Comparison of ENCODE assay signal across 27 cellular contexts in genomic region chr5:22411950-22412349, GRCh38.
DNase-seq lines count a peak whose midpoint lies in the region; TF ChIP-seq lines count a peak whose summit lies in the region.
"Had no signal": no experiment of that assay in that cellular context is flagged by ENCODE, and none has a peak within 500 bp of the region (broad histone marks: within the 10 kb centered on the region; RNA-seq: fewer than 3 reads in every experiment).

No MANE protein-coding gene starts in this region.

- BruUV-seq in OCI-LY7 (replicated peaks; lab: Mats Ljungman, UMichigan), result no TSS peak

- H3K4me2 ChIP-seq in neural cell (ENCODE audit: low read length), result no peak overlapping the region
- no peak overlapping the region for H3K4me2 ChIP-seq in OCI-LY7 (ENCODE audit: low read length)
- H3K4me2 ChIP-seq: A549; BLaER1; BLaER1 treated with 17β-estradiol and CSF1 and Interleukin-3, amounts not matched to agents 10 nM and 100 nM had no signal

- no peaks in the 10 kb centered on the region for H3K27me3 ChIP-seq in neural cell (ENCODE audit: insufficient read depth, low read depth, low read length)
- H3K27me3 ChIP-seq: BE2C; BLaER1; BLaER1 treated with 17β-estradiol and CSF1 and Interleukin-3, amounts not matched to agents 10 nM and 100 nM had no signal

- H4K20me1 ChIP-seq in neural cell (ENCODE audit: insufficient read depth) (no peaks in the 10 kb centered on the region), OCI-LY7 (ENCODE audit: insufficient read depth, low read length) (no peaks in the 10 kb centered on the region)
- H4K20me1 ChIP-seq: BLaER1; BLaER1 treated with 17β-estradiol and CSF1 and Interleukin-3, amounts not matched to agents 10 nM and 100 nM had no signal

- H3K4me1 ChIP-seq in OCI-LY7 (ENCODE audit: insufficient read depth, low read length, poor library complexity, severe bottlenecking), result no peaks in the 10 kb centered on the region
- H3K4me1 ChIP-seq: A549; BE2C; BLaER1; BLaER1 treated with 17β-estradiol and CSF1 and Interleukin-3, amounts not matched to agents 10 nM and 100 nM; Caco-2 had no signal

- CTCF ChIA-PET in OCI-LY7 (lab: Charles Lee; ENCODE audit: unreplicated experiment), result no interaction called here

- H3K4me3 ChIP-seq in neural cell (ENCODE audit: low read length) (no peak overlapping the region), OCI-LY7 (ENCODE audit: low read depth, low read length, poor library complexity, severe bottlenecking) (no peak overlapping the region)
- H3K4me3 ChIP-seq: A549; BLaER1; BLaER1 treated with 17β-estradiol and CSF1 and Interleukin-3, amounts not matched to agents 10 nM and 100 nM had no signal

- TF ChIP-seq CTCF in neural cell (IDR thresholded peaks at IDR 0.05; ENCODE audit: poor library complexity, severe bottlenecking) (no peak), OCI-LY7 (conservative IDR thresholded peaks at IDR 0.05; ENCODE audit: low read length) (no peak)

- no peak overlapping the region for H2AFZ ChIP-seq in neural cell (ENCODE audit: low read depth, low read length)
- H2AFZ ChIP-seq in OCI-LY7 (ENCODE audit: low read length), result no peak overlapping the region

- H3K36me3 ChIP-seq in neural cell (ENCODE audit: insufficient read depth, low read length), result no peaks in the 10 kb centered on the region
- H3K36me3 ChIP-seq in OCI-LY7 (ENCODE audit: insufficient read depth, low read length), result no peaks in the 10 kb centered on the region
- H3K36me3 ChIP-seq: BE2C; BLaER1; BLaER1 treated with 17β-estradiol and CSF1 and Interleukin-3, amounts not matched to agents 10 nM and 100 nM had no signal

- H3K27ac ChIP-seq in neural cell (ENCODE audit: low read length), result no peak overlapping the region
- no peak overlapping the region for H3K27ac ChIP-seq in OCI-LY7 (ENCODE audit: low read depth, low read length, poor library complexity, severe bottlenecking)
- H3K27ac ChIP-seq: 22Rv1; A549; BLaER1; BLaER1 treated with 17β-estradiol and CSF1 and Interleukin-3, amounts not matched to agents 10 nM and 100 nM; C4-2B had no signal

- intact Hi-C loops in OCI-LY7 (cut with micrococcal nuclease; ENCODE audit: unreplicated experiment), result no loop called here

- DNase-seq in OCI-LY7 (ENCODE audit: low spot score), result no peak
- DNase-seq: 8988T; ACHN; AML-193; BE2C; C1 segment of cervical spinal cord; Caco-2; Calu3; CD4-positive, alpha-beta memory T cell; CD4-positive, alpha-beta T cell; CD4-positive, CD25-positive, alpha-beta regulatory T cell; CD8-positive, alpha-beta memory T cell; CD8-positive, alpha-beta T cell; COR-L47; DMS 273 treated with DMSO at 0.1 percent for 48 hours; DMS153; DMS53; DMS79; DMS79 treated with DMSO at 0.1 percent for 48 hours; DND-41; EL had no signal

- POLR2A ChIA-PET in OCI-LY7 (lab: Charles Lee), result no interaction called here

- H3K9me3 ChIP-seq in neural cell (ENCODE audit: low read length) (peaks cover 3% of the 10 kb centered on the region), OCI-LY7 (ENCODE audit: low read length) (no peaks in the 10 kb centered on the region)
- H3K9me3 ChIP-seq: A549; BE2C; BLaER1; BLaER1 treated with 17β-estradiol and CSF1 and Interleukin-3, amounts not matched to agents 10 nM and 100 nM; Caco-2 had no signal

- peak; percentile 90 for TF ChIP-seq EP300 in neural cell (conservative IDR thresholded peaks at IDR 0.05; ENCODE audit: poor library complexity, severe bottlenecking)

- no peak overlapping the region for H3K9ac ChIP-seq in neural cell (ENCODE audit: low read length)
- H3K9ac ChIP-seq: BLaER1; BLaER1 treated with 17β-estradiol and CSF1 and Interleukin-3, amounts not matched to agents 10 nM and 100 nM had no signal

- TF ChIP-seq RAD21 in neural cell (conservative IDR thresholded peaks at IDR 0.05), result no peak

- H3F3A ChIP-seq in neural cell (ENCODE audit: insufficient read depth, low read length, poor library complexity, severe bottlenecking), result no peaks in the 10 kb centered on the region

- no peaks in the 10 kb centered on the region for H3K9me2 ChIP-seq in neural cell (ENCODE audit: insufficient read depth, low read length)
- no peaks in the 10 kb centered on the region for H3K9me2 ChIP-seq in OCI-LY7 (ENCODE audit: insufficient read depth, low read length)

- H3K79me2 ChIP-seq in neural cell (replicated peaks; ENCODE audit: insufficient read depth, low read length) (no peaks in the 10 kb centered on the region), OCI-LY7 (ENCODE audit: insufficient read depth, low read depth, low read length) (no peaks in the 10 kb centered on the region)

TF ChIP-seq in neural cell, 6 proteins besides CTCF, POLR2A, EP300 and RAD21:
- TF ChIP-seq TAF1 (IDR thresholded peaks at IDR 0.05; ENCODE audit: low read depth) (no peak), REST (IDR thresholded peaks at IDR 0.05; ENCODE audit: borderline replicate concordance) (peak; percentile 18), POLR2AphosphoS5 (IDR thresholded peaks at IDR 0.05) (peak; percentile 61)
